3 cellular contexts compared by ENCODE assay signal in the genomic region with DNA sequence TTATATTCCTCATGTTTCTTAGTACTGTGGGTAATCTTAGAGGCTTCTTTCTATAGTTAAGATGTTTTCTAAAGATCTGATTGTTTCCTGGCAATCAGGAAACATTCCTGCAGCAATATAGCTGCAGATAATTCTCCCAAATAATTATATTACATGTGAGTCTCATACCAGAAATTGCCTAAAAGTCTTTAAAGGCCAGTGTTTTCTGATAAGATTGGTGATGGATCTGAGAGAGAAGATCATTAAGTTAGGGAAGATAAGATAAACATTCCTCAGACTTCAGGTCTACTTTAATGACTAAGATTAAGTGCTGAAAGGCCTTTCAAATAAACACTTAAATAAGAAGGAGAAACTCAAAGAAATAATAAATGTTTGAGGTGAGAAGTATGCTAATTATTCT.
TF ChIP-seq lines count a peak whose summit lies in the region.

No MANE protein-coding gene starts in this region.

TF ChIP-seq in SK-N-SH treated with all-trans-retinoic acid at 6 μM for 48 hours, 23 proteins besides CTCF, POLR2A, EP300 and RAD21 (continued from another document):
- TF ChIP-seq, protein P1, sequence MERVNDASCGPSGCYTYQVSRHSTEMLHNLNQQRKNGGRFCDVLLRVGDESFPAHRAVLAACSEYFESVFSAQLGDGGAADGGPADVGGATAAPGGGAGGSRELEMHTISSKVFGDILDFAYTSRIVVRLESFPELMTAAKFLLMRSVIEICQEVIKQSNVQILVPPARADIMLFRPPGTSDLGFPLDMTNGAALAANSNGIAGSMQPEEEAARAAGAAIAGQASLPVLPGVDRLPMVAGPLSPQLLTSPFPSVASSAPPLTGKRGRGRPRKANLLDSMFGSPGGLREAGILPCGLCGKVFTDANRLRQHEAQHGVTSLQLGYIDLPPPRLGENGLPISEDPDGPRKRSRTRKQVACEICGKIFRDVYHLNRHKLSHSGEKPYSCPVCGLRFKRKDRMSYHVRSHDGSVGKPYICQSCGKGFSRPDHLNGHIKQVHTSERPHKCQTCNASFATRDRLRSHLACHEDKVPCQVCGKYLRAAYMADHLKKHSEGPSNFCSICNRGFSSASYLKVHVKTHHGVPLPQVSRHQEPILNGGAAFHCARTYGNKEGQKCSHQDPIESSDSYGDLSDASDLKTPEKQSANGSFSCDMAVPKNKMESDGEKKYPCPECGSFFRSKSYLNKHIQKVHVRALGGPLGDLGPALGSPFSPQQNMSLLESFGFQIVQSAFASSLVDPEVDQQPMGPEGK (CRISPR knock-in tag; IDR thresholded peaks at IDR 0.05; ENCODE audit: borderline replicate concordance), result no peak

TF ChIP-seq in SK-N-SH, 30 proteins besides CTCF, POLR2A, EP300 and RAD21 (continued from another document):
- TF ChIP-seq, protein P2, sequence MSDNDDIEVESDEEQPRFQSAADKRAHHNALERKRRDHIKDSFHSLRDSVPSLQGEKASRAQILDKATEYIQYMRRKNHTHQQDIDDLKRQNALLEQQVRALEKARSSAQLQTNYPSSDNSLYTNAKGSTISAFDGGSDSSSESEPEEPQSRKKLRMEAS (IDR thresholded peaks at IDR 0.05; ENCODE audit: low read depth), result no peak
- no peak for TF ChIP-seq YY1 (IDR thresholded peaks at IDR 0.05; ENCODE audit: low read depth)

TF ChIP-seq in endothelial cell of umbilical vein, 7 proteins besides CTCF, POLR2A, EP300 and RAD21 (continued from another document):
- TF ChIP-seq JUN (IDR thresholded peaks at IDR 0.05; ENCODE audit: borderline replicate concordance, insufficient read depth, insufficient read length, low read depth), result no peak
- TF ChIP-seq POLR2AphosphoS5 (IDR thresholded peaks at IDR 0.05; ENCODE audit: insufficient read depth, low read depth, low read length), result no peak
- TF ChIP-seq FOS (IDR thresholded peaks at IDR 0.05; ENCODE audit: borderline replicate concordance, insufficient read depth, low read length), result no peak
- TF ChIP-seq, protein P2 (IDR thresholded peaks at IDR 0.05; ENCODE audit: insufficient read depth, insufficient read length), result no peak
